1 cellular context compared by ENCODE assay signal in the genomic region with DNA sequence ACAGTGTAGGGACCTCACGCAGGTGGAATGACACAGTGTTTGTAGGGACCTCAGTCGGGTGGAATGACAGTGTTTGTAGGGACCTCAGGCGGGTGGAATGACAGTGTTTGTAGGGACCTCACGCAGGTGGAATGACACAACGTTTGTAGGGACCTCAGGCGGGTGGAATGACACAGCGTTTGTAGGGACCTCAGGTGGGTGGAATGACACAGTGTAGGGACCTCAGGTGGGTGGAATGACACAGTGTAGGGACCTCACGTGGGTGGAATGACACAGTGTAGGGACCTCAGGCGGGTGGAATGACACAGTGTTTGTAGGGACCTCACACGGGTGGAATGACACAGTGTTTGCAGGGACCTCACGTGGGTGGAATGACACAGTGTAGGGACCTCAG.
TF ChIP-seq lines count a peak whose summit lies in the region.

No MANE protein-coding gene starts in this region.

TF ChIP-seq in K562, 482 proteins besides CTCF, POLR2A, EP300 and RAD21:
- TF ChIP-seq, protein P1, sequence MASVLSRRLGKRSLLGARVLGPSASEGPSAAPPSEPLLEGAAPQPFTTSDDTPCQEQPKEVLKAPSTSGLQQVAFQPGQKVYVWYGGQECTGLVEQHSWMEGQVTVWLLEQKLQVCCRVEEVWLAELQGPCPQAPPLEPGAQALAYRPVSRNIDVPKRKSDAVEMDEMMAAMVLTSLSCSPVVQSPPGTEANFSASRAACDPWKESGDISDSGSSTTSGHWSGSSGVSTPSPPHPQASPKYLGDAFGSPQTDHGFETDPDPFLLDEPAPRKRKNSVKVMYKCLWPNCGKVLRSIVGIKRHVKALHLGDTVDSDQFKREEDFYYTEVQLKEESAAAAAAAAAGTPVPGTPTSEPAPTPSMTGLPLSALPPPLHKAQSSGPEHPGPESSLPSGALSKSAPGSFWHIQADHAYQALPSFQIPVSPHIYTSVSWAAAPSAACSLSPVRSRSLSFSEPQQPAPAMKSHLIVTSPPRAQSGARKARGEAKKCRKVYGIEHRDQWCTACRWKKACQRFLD (CRISPR knock-in tag; IDR thresholded peaks at IDR 0.05): 0 out of 2 replicates have a peak, but pooled peaks have one; percentile 8
- TF ChIP-seq, protein P2, sequence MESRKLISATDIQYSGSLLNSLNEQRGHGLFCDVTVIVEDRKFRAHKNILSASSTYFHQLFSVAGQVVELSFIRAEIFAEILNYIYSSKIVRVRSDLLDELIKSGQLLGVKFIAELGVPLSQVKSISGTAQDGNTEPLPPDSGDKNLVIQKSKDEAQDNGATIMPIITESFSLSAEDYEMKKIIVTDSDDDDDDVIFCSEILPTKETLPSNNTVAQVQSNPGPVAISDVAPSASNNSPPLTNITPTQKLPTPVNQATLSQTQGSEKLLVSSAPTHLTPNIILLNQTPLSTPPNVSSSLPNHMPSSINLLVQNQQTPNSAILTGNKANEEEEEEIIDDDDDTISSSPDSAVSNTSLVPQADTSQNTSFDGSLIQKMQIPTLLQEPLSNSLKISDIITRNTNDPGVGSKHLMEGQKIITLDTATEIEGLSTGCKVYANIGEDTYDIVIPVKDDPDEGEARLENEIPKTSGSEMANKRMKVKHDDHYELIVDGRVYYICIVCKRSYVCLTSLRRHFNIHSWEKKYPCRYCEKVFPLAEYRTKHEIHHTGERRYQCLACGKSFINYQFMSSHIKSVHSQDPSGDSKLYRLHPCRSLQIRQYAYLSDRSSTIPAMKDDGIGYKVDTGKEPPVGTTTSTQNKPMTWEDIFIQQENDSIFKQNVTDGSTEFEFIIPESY (CRISPR knock-in tag; IDR thresholded peaks at IDR 0.05): 0 out of 2 replicates have a peak, but pooled peaks have one; percentile 14
- TF ChIP-seq, protein P3, sequence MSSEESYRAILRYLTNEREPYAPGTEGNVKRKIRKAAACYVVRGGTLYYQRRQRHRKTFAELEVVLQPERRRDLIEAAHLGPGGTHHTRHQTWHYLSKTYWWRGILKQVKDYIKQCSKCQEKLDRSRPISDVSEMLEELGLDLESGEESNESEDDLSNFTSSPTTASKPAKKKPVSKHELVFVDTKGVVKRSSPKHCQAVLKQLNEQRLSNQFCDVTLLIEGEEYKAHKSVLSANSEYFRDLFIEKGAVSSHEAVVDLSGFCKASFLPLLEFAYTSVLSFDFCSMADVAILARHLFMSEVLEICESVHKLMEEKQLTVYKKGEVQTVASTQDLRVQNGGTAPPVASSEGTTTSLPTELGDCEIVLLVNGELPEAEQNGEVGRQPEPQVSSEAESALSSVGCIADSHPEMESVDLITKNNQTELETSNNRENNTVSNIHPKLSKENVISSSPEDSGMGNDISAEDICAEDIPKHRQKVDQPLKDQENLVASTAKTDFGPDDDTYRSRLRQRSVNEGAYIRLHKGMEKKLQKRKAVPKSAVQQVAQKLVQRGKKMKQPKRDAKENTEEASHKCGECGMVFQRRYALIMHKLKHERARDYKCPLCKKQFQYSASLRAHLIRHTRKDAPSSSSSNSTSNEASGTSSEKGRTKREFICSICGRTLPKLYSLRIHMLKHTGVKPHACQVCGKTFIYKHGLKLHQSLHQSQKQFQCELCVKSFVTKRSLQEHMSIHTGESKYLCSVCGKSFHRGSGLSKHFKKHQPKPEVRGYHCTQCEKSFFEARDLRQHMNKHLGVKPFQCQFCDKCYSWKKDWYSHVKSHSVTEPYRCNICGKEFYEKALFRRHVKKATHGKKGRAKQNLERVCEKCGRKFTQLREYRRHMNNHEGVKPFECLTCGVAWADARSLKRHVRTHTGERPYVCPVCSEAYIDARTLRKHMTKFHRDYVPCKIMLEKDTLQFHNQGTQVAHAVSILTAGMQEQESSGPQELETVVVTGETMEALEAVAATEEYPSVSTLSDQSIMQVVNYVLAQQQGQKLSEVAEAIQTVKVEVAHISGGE (CRISPR knock-in tag; IDR thresholded peaks at IDR 0.05): 0 out of 6 replicates have a peak, but pooled peaks of 1 of the 3 experiments have one; percentile 12
- TF ChIP-seq, protein P4, sequence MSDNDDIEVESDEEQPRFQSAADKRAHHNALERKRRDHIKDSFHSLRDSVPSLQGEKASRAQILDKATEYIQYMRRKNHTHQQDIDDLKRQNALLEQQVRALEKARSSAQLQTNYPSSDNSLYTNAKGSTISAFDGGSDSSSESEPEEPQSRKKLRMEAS (CRISPR knock-in tag; IDR thresholded peaks at IDR 0.05): peak; percentile 55
